In genomic region chr7:149239345-149240143, GRCh38 we compare ENCODE assay signal across 1 cellular context.
TF ChIP-seq lines count a peak whose summit lies in the region.

Gene ZNF212, plus strand, starts transcription at chr7:149239651. Its CDS starts 128 bp downstream, at chr7:149239779.

TF ChIP-seq in HepG2, 621 proteins besides CTCF, POLR2A, EP300 and RAD21 (continued from another document and continues in another):
- TF ChIP-seq KIAA2018 (CRISPR knock-in tag; IDR thresholded peaks at IDR 0.05; ENCODE audit: borderline replicate concordance) (peak; percentile 87; the same call in 1 of the 2 replicates), REXO4 (CRISPR knock-in tag; IDR thresholded peaks at IDR 0.05; ENCODE audit: borderline replicate concordance) (no peak), RFXAP (CRISPR knock-in tag; IDR thresholded peaks at IDR 0.05; ENCODE audit: borderline replicate concordance) (peak; percentile 88), ZSCAN12 (CRISPR knock-in tag; IDR thresholded peaks at IDR 0.05) (0 out of 2 replicates have a peak, but pooled peaks have one; percentile 37), SMC3 (IDR thresholded peaks at IDR 0.05; ENCODE audit: low read length) (no peak), DBP (CRISPR knock-in tag; IDR thresholded peaks at IDR 0.05; ENCODE audit: not compliant biosample characterization) (no peak), ZBTB7A (CRISPR knock-in tag; IDR thresholded peaks at IDR 0.05) (0 out of 2 replicates have a peak, but pooled peaks have one; percentile 24), ZNF646 (CRISPR knock-in tag; IDR thresholded peaks at IDR 0.05) (no peak), ATF5 (CRISPR knock-in tag; IDR thresholded peaks at IDR 0.05; ENCODE audit: low read depth) (no peak), ZNF33B (CRISPR knock-in tag; IDR thresholded peaks at IDR 0.05) (0 out of 2 replicates have a peak, but pooled peaks have one; percentile 47), ZNF10 (CRISPR knock-in tag; IDR thresholded peaks at IDR 0.05; ENCODE audit: borderline replicate concordance, low read depth) (no peak), ZBTB46 (CRISPR knock-in tag; IDR thresholded peaks at IDR 0.05; ENCODE audit: borderline replicate concordance) (no peak), NFE2L2 (IDR thresholded peaks at IDR 0.05; ENCODE audit: low read length) (no peak), MEIS2 (CRISPR knock-in tag; IDR thresholded peaks at IDR 0.05) (no peak), SOX5 (CRISPR knock-in tag; IDR thresholded peaks at IDR 0.05; ENCODE audit: borderline replicate concordance) (peak; percentile 69), ZNF121 (CRISPR knock-in tag; IDR thresholded peaks at IDR 0.05) (no peak), AGO2 (optimal IDR thresholded peaks at IDR 0.05; ENCODE audit: low read depth, low read length) (no peak), ZNF335 (CRISPR knock-in tag; IDR thresholded peaks at IDR 0.05) (peak; percentile 49; the same call in 1 of the 2 replicates), ZBTB49 (CRISPR knock-in tag; IDR thresholded peaks at IDR 0.05; ENCODE audit: borderline replicate concordance) (no peak), KDM2A (CRISPR knock-in tag; IDR thresholded peaks at IDR 0.05; ENCODE audit: borderline replicate concordance, low read depth) (peak; percentile 97), ZKSCAN8 (CRISPR knock-in tag; IDR thresholded peaks at IDR 0.05; ENCODE audit: borderline replicate concordance) (no peak; the same call in 1 of the 2 replicates), FOXO1 (CRISPR knock-in tag; IDR thresholded peaks at IDR 0.05) (peak; percentile 64), SATB2 (CRISPR knock-in tag; IDR thresholded peaks at IDR 0.05) (no peak), ZNF354B (CRISPR knock-in tag; IDR thresholded peaks at IDR 0.05) (no peak), ZNF3 (CRISPR knock-in tag; IDR thresholded peaks at IDR 0.05) (no peak), RNF2 (conservative IDR thresholded peaks at IDR 0.05; ENCODE audit: low read depth) (no peak), PHF8 (CRISPR knock-in tag; IDR thresholded peaks at IDR 0.05) (peak; percentile 87)
- TF ChIP-seq, protein P1, sequence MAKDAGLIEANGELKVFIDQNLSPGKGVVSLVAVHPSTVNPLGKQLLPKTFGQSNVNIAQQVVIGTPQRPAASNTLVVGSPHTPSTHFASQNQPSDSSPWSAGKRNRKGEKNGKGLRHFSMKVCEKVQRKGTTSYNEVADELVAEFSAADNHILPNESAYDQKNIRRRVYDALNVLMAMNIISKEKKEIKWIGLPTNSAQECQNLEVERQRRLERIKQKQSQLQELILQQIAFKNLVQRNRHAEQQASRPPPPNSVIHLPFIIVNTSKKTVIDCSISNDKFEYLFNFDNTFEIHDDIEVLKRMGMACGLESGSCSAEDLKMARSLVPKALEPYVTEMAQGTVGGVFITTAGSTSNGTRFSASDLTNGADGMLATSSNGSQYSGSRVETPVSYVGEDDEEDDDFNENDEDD (CRISPR knock-in tag; IDR thresholded peaks at IDR 0.05; ENCODE audit: borderline replicate concordance), result peak; percentile 63; the same call in 1 of the 2 replicates
- TF ChIP-seq, protein P2, sequence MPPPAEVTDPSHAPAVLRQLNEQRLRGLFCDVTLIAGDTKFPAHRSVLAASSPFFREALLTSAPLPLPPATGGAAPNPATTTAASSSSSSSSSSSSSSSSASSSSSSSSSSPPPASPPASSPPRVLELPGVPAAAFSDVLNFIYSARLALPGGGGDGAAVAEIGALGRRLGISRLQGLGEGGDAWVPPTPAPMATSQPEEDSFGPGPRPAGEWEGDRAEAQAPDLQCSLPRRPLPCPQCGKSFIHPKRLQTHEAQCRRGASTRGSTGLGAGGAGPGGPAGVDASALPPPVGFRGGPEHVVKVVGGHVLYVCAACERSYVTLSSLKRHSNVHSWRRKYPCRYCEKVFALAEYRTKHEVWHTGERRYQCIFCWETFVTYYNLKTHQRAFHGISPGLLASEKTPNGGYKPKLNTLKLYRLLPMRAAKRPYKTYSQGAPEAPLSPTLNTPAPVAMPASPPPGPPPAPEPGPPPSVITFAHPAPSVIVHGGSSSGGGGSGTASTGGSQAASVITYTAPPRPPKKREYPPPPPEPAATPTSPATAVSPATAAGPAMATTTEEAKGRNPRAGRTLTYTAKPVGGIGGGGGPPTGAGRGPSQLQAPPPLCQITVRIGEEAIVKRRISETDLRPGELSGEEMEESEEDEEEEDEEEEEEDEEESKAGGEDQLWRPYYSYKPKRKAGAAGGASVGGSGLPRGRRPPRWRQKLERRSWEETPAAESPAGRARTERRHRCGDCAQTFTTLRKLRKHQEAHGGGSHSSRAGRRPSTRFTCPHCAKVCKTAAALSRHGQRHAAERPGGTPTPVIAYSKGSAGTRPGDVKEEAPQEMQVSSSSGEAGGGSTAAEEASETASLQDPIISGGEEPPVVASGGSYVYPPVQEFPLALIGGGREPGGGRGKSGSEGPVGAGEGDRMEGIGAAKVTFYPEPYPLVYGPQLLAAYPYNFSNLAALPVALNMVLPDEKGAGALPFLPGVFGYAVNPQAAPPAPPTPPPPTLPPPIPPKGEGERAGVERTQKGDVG (CRISPR knock-in tag; IDR thresholded peaks at IDR 0.05; ENCODE audit: borderline replicate concordance), result peak; percentile 71; the same call in 1 of the 2 replicates
